In genomic region chr14:49853572-49854375, GRCh38 we compare ENCODE assay signal across 8 cellular contexts. TPM values are rescaled to one million over a fixed set of nuclear protein-coding genes. Genes with fewer than 3 reads are reported as not detected.
DNase-seq lines count a peak whose midpoint lies in the region; ATAC-seq and TF ChIP-seq lines count a peak whose summit lies in the region.

No MANE protein-coding gene starts in this region.

- peak; percentile 45 for ATAC-seq in HG02981 (IDR thresholded peaks at IDR 0.05; ENCODE audit: unreplicated experiment)
- ATAC-seq in activated CD8-positive, alpha-beta T cell treated with anti-CD3 and anti-CD28 coated beads for 36 hours, result peak; percentile 50
- ATAC-seq in GM21526 (IDR thresholded peaks at IDR 0.05; ENCODE audit: low FRiP score, unreplicated experiment), result no peak

- no peak overlapping the region for H3K27ac ChIP-seq in effector memory CD4-positive, alpha-beta T cell (ENCODE audit: insufficient read depth, low read length, poor library complexity, severe bottlenecking)

- POLR2A ChIA-PET in activated CD8-positive, alpha-beta T cell treated with anti-CD3 and anti-CD28 coated beads for 36 hours (lab: Charles Lee), result interaction anchor here (0.6 to 6.8 kb wide), 5 partner anchors 10 to 268 kb away, joined by 3 to 65 read pairs (median 5); partner anchors contain the start of genes DNAAF2 and RPS29

- H3K4me3 Mint-ChIP-seq in activated CD8-positive, alpha-beta T cell treated with anti-CD3 and anti-CD28 coated beads for 36 hours, result peak overlapping the region; percentile 97
- H3K4me3 Mint-ChIP-seq in mesothelial cell of epicardium, result peak overlapping the region; percentile 96

- H3K9me3 Mint-ChIP-seq in activated CD8-positive, alpha-beta T cell treated with anti-CD3 and anti-CD28 coated beads for 36 hours, result no peaks in the 10 kb centered on the region
- H3K9me3 Mint-ChIP-seq in mesothelial cell of epicardium, result no peaks in the 10 kb centered on the region

- H3K4me1 ChIP-seq in effector memory CD4-positive, alpha-beta T cell (ENCODE audit: control insufficient read depth, insufficient read depth, low read length, poor library complexity, severe bottlenecking), result peaks cover 13% of the 10 kb centered on the region

- H3K27ac Mint-ChIP-seq in activated CD8-positive, alpha-beta T cell treated with anti-CD3 and anti-CD28 coated beads for 36 hours, result peak overlapping the region; percentile 97
- no peak overlapping the region for H3K27ac Mint-ChIP-seq in mesothelial cell of epicardium

- peak overlapping the region; percentile 100 for H3K4me3 ChIP-seq in effector memory CD4-positive, alpha-beta T cell (ENCODE audit: insufficient read depth, low read depth, low read length, poor library complexity, severe bottlenecking)

- peaks cover 40% of the 10 kb centered on the region for H3K4me1 Mint-ChIP-seq in activated CD8-positive, alpha-beta T cell treated with anti-CD3 and anti-CD28 coated beads for 36 hours (ENCODE audit: low read depth)
- H3K4me1 Mint-ChIP-seq in mesothelial cell of epicardium, result peaks cover 20% of the 10 kb centered on the region

- H3K27me3 ChIP-seq in effector memory CD4-positive, alpha-beta T cell (replicated peaks; ENCODE audit: control insufficient read depth, insufficient read depth, low read length, poor library complexity, severe bottlenecking), result no peaks in the 10 kb centered on the region

- no peaks in the 10 kb centered on the region for H3K27me3 Mint-ChIP-seq in activated CD8-positive, alpha-beta T cell treated with anti-CD3 and anti-CD28 coated beads for 36 hours
- H3K27me3 Mint-ChIP-seq in mesothelial cell of epicardium (ENCODE audit: low read depth), result no peaks in the 10 kb centered on the region

- peaks cover 18% of the 10 kb centered on the region for H3K36me3 Mint-ChIP-seq in activated CD8-positive, alpha-beta T cell treated with anti-CD3 and anti-CD28 coated beads for 36 hours (ENCODE audit: low read depth)
- H3K36me3 Mint-ChIP-seq in mesothelial cell of epicardium, result peaks cover 8% of the 10 kb centered on the region

- intact Hi-C loops in activated CD8-positive, alpha-beta T cell treated with anti-CD3 and anti-CD28 coated beads for 36 hours (cut with micrococcal nuclease), result no loop called here

- H3K36me3 ChIP-seq in effector memory CD4-positive, alpha-beta T cell (ENCODE audit: control insufficient read depth, insufficient read depth, low read length), result peaks cover 17% of the 10 kb centered on the region

- H3K9me3 ChIP-seq in effector memory CD4-positive, alpha-beta T cell (ENCODE audit: control insufficient read depth, low read length), result no peaks in the 10 kb centered on the region

- CTCF ChIA-PET in activated CD8-positive, alpha-beta T cell treated with anti-CD3 and anti-CD28 coated beads for 36 hours (lab: Charles Lee), result interaction anchor here (0.6 to 4.8 kb wide), 19 partner anchors 9 to 261 kb away, joined by 3 to 139 read pairs (median 5); partner anchors contain the start of gene DNAAF2

- DNase-seq in DMS79 (lab: John Stamatoyannopoulos, UW) (peak; percentile 53), NCI-H774 (lab: John Stamatoyannopoulos, UW) (peak; percentile 43), mesothelial cell of epicardium (ENCODE audit: low spot score in 2 of 2, unreplicated experiment in 2 of 2) (peak; percentile 38 to 69)
- DNase-seq in activated CD8-positive, alpha-beta T cell treated with anti-CD3 and anti-CD28 coated beads for 36 hours, result peak; percentile 81
- peak; percentile 44 to 61 (median 59) for DNase-seq in effector memory CD4-positive, alpha-beta T cell
- DNase-seq in stimulated activated CD8-positive, alpha-beta memory T cell treated with anti-CD3 and anti-CD28 coated beads, Interleukin-12 subunit alpha, Interleukin-12 subunit beta, amount 100 ng/mL, for 4 hours (ENCODE audit: low read depth), result peak; percentile 37

- TF ChIP-seq CTCF in activated CD8-positive, alpha-beta T cell treated with anti-CD3 and anti-CD28 coated beads for 36 hours (IDR thresholded peaks at IDR 0.05), result peak; percentile 52
- TF ChIP-seq CTCF in mesothelial cell of epicardium (IDR thresholded peaks at IDR 0.05; ENCODE audit: unreplicated experiment), result peak; percentile 45

RNA-seq across cellular contexts. Expression of gene NEMF, which starts 1.2 kb away (rescaled TPM):
- 10 to 100 TPM; 62.3 to 63.8 TPM for total RNA-seq in activated CD8-positive, alpha-beta T cell treated with anti-CD3 and anti-CD28 coated beads for 36 hours
- total RNA-seq in mesothelial cell of epicardium, result 83.5 to 94.9 TPM (median 91.2 TPM) in 3 replicates

RNA-seq across cellular contexts. Expression of gene ARF6, which starts 39.1 kb away (rescaled TPM):
- 100 to 1,000 TPM; 170 TPM for total RNA-seq in activated CD8-positive, alpha-beta T cell treated with anti-CD3 and anti-CD28 coated beads for 36 hours
- 33.7 to 36.0 TPM (median 34.0 TPM) in 3 replicates for total RNA-seq in mesothelial cell of epicardium
